8 cellular contexts compared by ENCODE assay signal in genomic region chr6:105991561-105992314, GRCh38.
A peak's percentile ranks its signal among the peaks of the same experiment; 100 is the strongest.
DNase-seq lines count a peak whose midpoint lies in the region; ATAC-seq and TF ChIP-seq lines count a peak whose summit lies in the region.

No MANE protein-coding gene starts in this region.

- H3K27me3 Mint-ChIP-seq in CD4-positive, alpha-beta memory T cell: peaks cover 10 to 15% of the 10 kb centered on the region in 2 donors
- H3K27me3 Mint-ChIP-seq in T-cell: peaks cover 49 to 50% of the 10 kb centered on the region in 2 donors
- peaks cover 16% of the 10 kb centered on the region for H3K27me3 Mint-ChIP-seq in dendritic cell treated with granulocyte-macrophage colony-stimulating factor and Interleukin-4, amounts not matched to agents 40 ng/mL and 50 ng/mL, for 4 days

- H3K36me3 Mint-ChIP-seq in CD4-positive, alpha-beta memory T cell: peaks cover 0 to 15% of the 10 kb centered on the region in 2 donors
- no peaks in the 10 kb centered on the region for H3K36me3 Mint-ChIP-seq in T-cell
- H3K36me3 Mint-ChIP-seq in dendritic cell treated with granulocyte-macrophage colony-stimulating factor and Interleukin-4, amounts not matched to agents 40 ng/mL and 50 ng/mL, for 4 days (ENCODE audit: low read depth): peaks cover 28% of the 10 kb centered on the region

- no peaks in the 10 kb centered on the region for H3K36me3 ChIP-seq in CD4-positive, alpha-beta memory T cell (ENCODE audit: insufficient read depth, low read length)
- H3K36me3 ChIP-seq in mucosa of stomach (ENCODE audit: control insufficient read depth, insufficient read depth, low read length) (no peaks in the 10 kb centered on the region), uterus (no peaks in the 10 kb centered on the region)

- no peak for TF ChIP-seq CTCF in uterus (IDR thresholded peaks at IDR 0.05)

- peak overlapping the region; percentile 73 for H3K9ac ChIP-seq in mucosa of stomach (ENCODE audit: low read length)

- H3K9me3 Mint-ChIP-seq in CD4-positive, alpha-beta memory T cell: no peaks in the 10 kb centered on the region
- H3K9me3 Mint-ChIP-seq in T-cell: no peaks in the 10 kb centered on the region
- no peaks in the 10 kb centered on the region for H3K9me3 Mint-ChIP-seq in dendritic cell treated with granulocyte-macrophage colony-stimulating factor and Interleukin-4, amounts not matched to agents 40 ng/mL and 50 ng/mL, for 4 days

- H3K27ac Mint-ChIP-seq in CD4-positive, alpha-beta memory T cell: peak overlapping the region; percentile 87 to 98 (median 96)
- H3K27ac Mint-ChIP-seq in T-cell: peak overlapping the region; percentile 95 to 96
- H3K27ac Mint-ChIP-seq in dendritic cell treated with granulocyte-macrophage colony-stimulating factor and Interleukin-4, amounts not matched to agents 40 ng/mL and 50 ng/mL, for 4 days: peak overlapping the region; percentile 93

- peak overlapping the region; percentile 72 for H3K27ac ChIP-seq in CD4-positive, alpha-beta memory T cell (ENCODE audit: low read depth, low read length)
- H3K27ac ChIP-seq in uterus: peak overlapping the region; percentile 87 to 91

- H3K27me3 ChIP-seq in CD4-positive, alpha-beta memory T cell (ENCODE audit: insufficient read depth, low read length): peaks cover 4% of the 10 kb centered on the region
- H3K27me3 ChIP-seq in mucosa of stomach (ENCODE audit: control insufficient read depth, insufficient read depth, low read length) (peaks cover 70% of the 10 kb centered on the region), uterus (peaks cover 0 to 10% of the 10 kb centered on the region in 2 donors)

- peaks cover 36% of the 10 kb centered on the region for H3K4me1 ChIP-seq in CD4-positive, alpha-beta memory T cell (ENCODE audit: insufficient read depth, low read length)
- H3K4me1 ChIP-seq in mucosa of stomach (ENCODE audit: control insufficient read depth, insufficient read depth, low read length) (peaks cover 12% of the 10 kb centered on the region), uterus (no peaks in the 10 kb centered on the region)

- H3K9me3 ChIP-seq in CD4-positive, alpha-beta memory T cell (ENCODE audit: control insufficient read depth in 1 of 2, low read length in 2 of 2): no peaks in the 10 kb centered on the region
- H3K9me3 ChIP-seq in mucosa of stomach (ENCODE audit: control insufficient read depth, low read length): peaks cover 3% of the 10 kb centered on the region
- no peaks in the 10 kb centered on the region for H3K9me3 ChIP-seq in uterus

- H3K4me3 Mint-ChIP-seq in CD4-positive, alpha-beta memory T cell: peak overlapping the region; percentile 88 to 98 (median 96)
- H3K4me3 Mint-ChIP-seq in T-cell: peak overlapping the region; percentile 90 to 95 (median 94)
- peak overlapping the region; percentile 93 for H3K4me3 Mint-ChIP-seq in dendritic cell treated with granulocyte-macrophage colony-stimulating factor and Interleukin-4, amounts not matched to agents 40 ng/mL and 50 ng/mL, for 4 days

- H3K4me1 Mint-ChIP-seq in CD4-positive, alpha-beta memory T cell: peaks cover 29 to 56% (median 31%) of the 10 kb centered on the region in 4 donors
- peaks cover 29 to 44% (median 42%) of the 10 kb centered on the region in 3 donors for H3K4me1 Mint-ChIP-seq in T-cell
- H3K4me1 Mint-ChIP-seq in dendritic cell treated with granulocyte-macrophage colony-stimulating factor and Interleukin-4, amounts not matched to agents 40 ng/mL and 50 ng/mL, for 4 days (ENCODE audit: low read depth): peaks cover 57% of the 10 kb centered on the region

- H3K4me3 ChIP-seq in CD4-positive, alpha-beta memory T cell (ENCODE audit: low read length in 2 of 2): peak overlapping the region; percentile 68 to 90
- H3K4me3 ChIP-seq in mucosa of stomach (ENCODE audit: low read length) (peak overlapping the region; percentile 74), uterus (peak overlapping the region; percentile 67 to 76)

- ATAC-seq in HG03342 (IDR thresholded peaks at IDR 0.05; ENCODE audit: unreplicated experiment) (peak; percentile 26), T-cell (replicated peaks in 1 of 4) (peak; percentile 27 to 48 (median 32))

- peak in 1 of 5 donors; percentile 64 for DNase-seq in CD4-positive, alpha-beta memory T cell
- DNase-seq in GM19238 (ENCODE audit: insufficient read length, low spot score) (peak; percentile 25), T-cell (peak in 28 of 34 experiments; percentile 14 to 53 (median 30)), uterus (peak in 1 of 2 donors; percentile 49), hepatic stellate cell (ENCODE audit: low spot score) (no peak)

- intact Hi-C loops in CD4-positive, alpha-beta memory T cell (cut with micrococcal nuclease): loop anchor here (1.0 to 5.0 kb wide), 10 partner anchors 10 to 529 kb away; partner anchors contain the start of genes ATG5 and PRDM1
- intact Hi-C loops in dendritic cell treated with granulocyte-macrophage colony-stimulating factor and Interleukin-4, amounts not matched to agents 40 ng/mL and 50 ng/mL, for 4 days (cut with micrococcal nuclease): loop anchor here (2.0 to 10.0 kb wide), 4 partner anchors 39 to 507 kb away; no protein-coding TSS in a partner anchor
- intact Hi-C loops in uterus (cut with DNase I; ENCODE audit: low total_unique reads): no loop called here

- no peak for TF ChIP-seq POLR2A in uterus (IDR thresholded peaks at IDR 0.05)

- POLR2A ChIA-PET in CD4-positive, alpha-beta memory T cell (lab: Charles Lee; ENCODE audit: partially characterized antibody): interaction anchor here (0.8 to 8.6 kb wide), 30 partner anchors 10 to 1833 kb away, joined by 3 to 177 read pairs (median 6); partner anchors contain the start of genes ATG5, PRDM1 and SCML4
- POLR2A ChIA-PET in T-cell (lab: Charles Lee): interaction anchor here (0.6 to 1.2 kb wide), 5 partner anchors 8 to 107 kb away, joined by 3 read pairs; no protein-coding TSS in a partner anchor

- CTCF ChIA-PET in CD4-positive, alpha-beta memory T cell (lab: Charles Lee; ENCODE audit: partially characterized antibody): interaction anchor here (0.8 to 5.3 kb wide), 16 partner anchors 9 to 560 kb away, joined by 3 to 52 read pairs (median 6); partner anchors contain the start of gene PRDM1
- CTCF ChIA-PET in T-cell (lab: Charles Lee): interaction anchor here (0.6 to 6.4 kb wide), 18 partner anchors 8 to 560 kb away, joined by 3 to 55 read pairs (median 4); partner anchors contain the start of gene PRDM1 (in 1 of the 2)
